9 cellular contexts compared by ENCODE assay signal in genomic region chr3:33786565-33787327, GRCh38. TPM values are rescaled to one million over a fixed set of nuclear protein-coding genes. Genes with fewer than 3 reads are reported as not detected.
DNase-seq lines count a peak whose midpoint lies in the region; ATAC-seq and TF ChIP-seq lines count a peak whose summit lies in the region.
"Had no signal": no experiment of that assay in that cellular context is flagged by ENCODE, and none has a peak within 500 bp of the region (broad histone marks: within the 10 kb centered on the region; RNA-seq: fewer than 3 reads in every experiment).

No MANE protein-coding gene starts in this region.

- no peaks in the 10 kb centered on the region for H3K36me3 ChIP-seq in smooth muscle cell (ENCODE audit: low read depth)
- H3K36me3 ChIP-seq in gastroesophageal sphincter, result no peaks in the 10 kb centered on the region

- no peaks in the 10 kb centered on the region for H4K20me1 ChIP-seq in smooth muscle cell (ENCODE audit: low read depth)

- TF ChIP-seq EP300 in gastroesophageal sphincter (IDR thresholded peaks at IDR 0.05), result no peak

- no peak for TF ChIP-seq CTCF in activated CD8-positive, alpha-beta T cell treated with anti-CD3 and anti-CD28 coated beads for 36 hours (IDR thresholded peaks at IDR 0.05)
- TF ChIP-seq CTCF in smooth muscle cell (IDR thresholded peaks at IDR 0.05; ENCODE audit: borderline replicate concordance, insufficient read depth, poor library complexity, severe bottlenecking), result no peak
- no peak for TF ChIP-seq CTCF in gastroesophageal sphincter (IDR thresholded peaks at IDR 0.05)

- H3K27ac ChIP-seq in right cardiac atrium (ENCODE audit: low read length), result no peak overlapping the region
- H3K27ac ChIP-seq in smooth muscle cell (ENCODE audit: low read depth), result no peak overlapping the region
- H3K27ac ChIP-seq in gastroesophageal sphincter, result no peak overlapping the region

- H3K9me3 ChIP-seq in T-helper 17 cell (ENCODE audit: control insufficient read depth, low read length, poor library complexity, severe bottlenecking) (no peaks in the 10 kb centered on the region), right cardiac atrium (ENCODE audit: control insufficient read depth, low read length) (no peaks in the 10 kb centered on the region), smooth muscle cell (replicated peaks; ENCODE audit: low read depth) (no peaks in the 10 kb centered on the region), gastroesophageal sphincter (no peaks in the 10 kb centered on the region)

- H3K9ac ChIP-seq in smooth muscle cell (ENCODE audit: low read depth), result no peak overlapping the region

- intact Hi-C loops in activated CD8-positive, alpha-beta T cell treated with anti-CD3 and anti-CD28 coated beads for 36 hours (cut with micrococcal nuclease), result loop anchor here (2.0 to 10.0 kb wide), 3 partner anchors 149 to 656 kb away; no protein-coding TSS in a partner anchor
- intact Hi-C loops in right cardiac atrium (cut with DNase I), result loop anchor here in 3 of 4 donors (5.0 kb wide), 2 partner anchors 69 to 149 kb away; partner anchors contain the start of gene CLASP2 (in 1 of the 3)

- CTCF ChIA-PET in activated CD8-positive, alpha-beta T cell treated with anti-CD3 and anti-CD28 coated beads for 36 hours (lab: Charles Lee), result interaction anchor here (0.5 to 5.7 kb wide), 56 partner anchors 8 to 1116 kb away, joined by 3 to 72 read pairs (median 4); partner anchors contain the start of gene PDCD6IP
- CTCF ChIA-PET in activated CD8-positive, alpha-beta T cell treated with anti-CD3 and anti-CD28 coated beads, Interleukin-2, amount 10 ng/mL, durations not matched to agents 7 days and 5 days (lab: Charles Lee), result interaction anchor here (0.6 to 3.9 kb wide), 53 partner anchors 11 to 675 kb away, joined by 3 to 67 read pairs (median 4); partner anchors contain the start of genes CLASP2 and PDCD6IP

- H3K4me2 ChIP-seq in smooth muscle cell, result peak overlapping the region; percentile 89

- POLR2A ChIA-PET in activated CD8-positive, alpha-beta T cell treated with anti-CD3 and anti-CD28 coated beads for 36 hours (lab: Charles Lee), result interaction anchor here (1.1 kb wide), 1 partner anchor 12 kb away, joined by 5 read pairs; the partner anchor contains the start of gene PDCD6IP
- POLR2A ChIA-PET in activated CD8-positive, alpha-beta T cell treated with anti-CD3 and anti-CD28 coated beads, Interleukin-2, amount 10 ng/mL, durations not matched to agents 7 days and 5 days (lab: Charles Lee), result interaction anchor here (0.6 to 0.9 kb wide), 3 partner anchors 24 to 671 kb away, joined by 3 read pairs; no protein-coding TSS in a partner anchor

- peak overlapping the region; percentile 61 for H2AFZ ChIP-seq in smooth muscle cell (ENCODE audit: low read depth)

- DNase-seq in activated CD8-positive, alpha-beta T cell treated with anti-CD3 and anti-CD28 coated beads for 36 hours, result no peak
- no peak for DNase-seq in activated CD8-positive, alpha-beta T cell treated with anti-CD3 and anti-CD28 coated beads, Interleukin-2, amount 10 ng/mL, durations not matched to agents 7 days and 5 days
- DNase-seq in T-helper 17 cell, result no peak
- DNase-seq in right cardiac atrium, result no peak
- DNase-seq in smooth muscle cell (lab: John Stamatoyannopoulos, UW; ENCODE audit: unreplicated experiment), result no peak
- DNase-seq in stimulated activated CD4-positive, alpha-beta T cell treated with anti-CD3 and anti-CD28 coated beads, Interleukin-4, amount 100 ng/mL, for 4 hours, result no peak
- DNase-seq in NCI-H187 treated with DMSO at 0.1 percent for 48 hours (lab: John Stamatoyannopoulos, UW), result no peak

- H3K9me3 Mint-ChIP-seq in activated CD8-positive, alpha-beta T cell treated with anti-CD3 and anti-CD28 coated beads for 36 hours, result no peaks in the 10 kb centered on the region
- no peaks in the 10 kb centered on the region for H3K9me3 Mint-ChIP-seq in activated CD8-positive, alpha-beta T cell treated with anti-CD3 and anti-CD28 coated beads, Interleukin-2, amount 10 ng/mL, durations not matched to agents 7 days and 5 days (ENCODE audit: insufficient read depth)
- H3K9me3 Mint-ChIP-seq: T-helper 1 cell treated with Interleukin-12 subunit alpha and Interleukin-12 subunit beta and Interleukin-4 antibody, amounts not matched to agents 30 μg/mL and 1 μg/mL, for 36 hours had no signal

- no peaks in the 10 kb centered on the region for H3K79me2 ChIP-seq in smooth muscle cell (ENCODE audit: low read depth)

- no peaks in the 10 kb centered on the region for H3K27me3 ChIP-seq in right cardiac atrium (ENCODE audit: control insufficient read depth, insufficient read depth)
- H3K27me3 ChIP-seq in smooth muscle cell (ENCODE audit: low read depth), result no peaks in the 10 kb centered on the region
- H3K27me3 ChIP-seq in gastroesophageal sphincter, result no peaks in the 10 kb centered on the region

- no peak overlapping the region for H3K27ac Mint-ChIP-seq in activated CD8-positive, alpha-beta T cell treated with anti-CD3 and anti-CD28 coated beads for 36 hours
- H3K27ac Mint-ChIP-seq in activated CD8-positive, alpha-beta T cell treated with anti-CD3 and anti-CD28 coated beads, Interleukin-2, amount 10 ng/mL, durations not matched to agents 7 days and 5 days, result no peak overlapping the region
- no peak overlapping the region for H3K27ac Mint-ChIP-seq in T-helper 17 cell
- H3K27ac Mint-ChIP-seq: T-helper 1 cell treated with Interleukin-12 subunit alpha and Interleukin-12 subunit beta and Interleukin-4 antibody, amounts not matched to agents 30 μg/mL and 1 μg/mL, for 36 hours had no signal

- H3K4me1 Mint-ChIP-seq in activated CD8-positive, alpha-beta T cell treated with anti-CD3 and anti-CD28 coated beads for 36 hours (ENCODE audit: low read depth), result peaks cover 2% of the 10 kb centered on the region
- H3K4me1 Mint-ChIP-seq in activated CD8-positive, alpha-beta T cell treated with anti-CD3 and anti-CD28 coated beads, Interleukin-2, amount 10 ng/mL, durations not matched to agents 7 days and 5 days (ENCODE audit: low read depth), result peaks cover 6% of the 10 kb centered on the region
- H3K4me1 Mint-ChIP-seq in T-helper 17 cell, result peaks cover 6% of the 10 kb centered on the region

- TF ChIP-seq POLR2A in gastroesophageal sphincter (IDR thresholded peaks at IDR 0.05), result no peak

- 48% methylated on average over 7 of the region's 7 CpGs for WGBS in right cardiac atrium
- 28% methylated on average over 7 of the region's 7 CpGs for WGBS in smooth muscle cell (ENCODE audit: low lambda C conversion rate)
- WGBS in gastroesophageal sphincter (ENCODE audit: low coverage in 1 of 2), 2 donors, result 47 to 65% methylated on average over 5 to 7 of the region's 7 CpGs

- no peak for ATAC-seq in activated CD8-positive, alpha-beta T cell treated with anti-CD3 and anti-CD28 coated beads for 36 hours
- no peak for ATAC-seq in activated CD8-positive, alpha-beta T cell treated with anti-CD3 and anti-CD28 coated beads, Interleukin-2, amount 10 ng/mL, durations not matched to agents 7 days and 5 days
- ATAC-seq in T-helper 17 cell, result no peak
- ATAC-seq in right cardiac atrium, result no peak
- no peak for ATAC-seq in gastroesophageal sphincter

- H3K4me1 ChIP-seq in right cardiac atrium (ENCODE audit: control insufficient read depth, insufficient read depth, low read length) (no peaks in the 10 kb centered on the region), smooth muscle cell (ENCODE audit: low read depth) (no peaks in the 10 kb centered on the region), gastroesophageal sphincter (no peaks in the 10 kb centered on the region)

- no peaks in the 10 kb centered on the region for H3K36me3 Mint-ChIP-seq in activated CD8-positive, alpha-beta T cell treated with anti-CD3 and anti-CD28 coated beads for 36 hours (ENCODE audit: low read depth)
- H3K36me3 Mint-ChIP-seq in activated CD8-positive, alpha-beta T cell treated with anti-CD3 and anti-CD28 coated beads, Interleukin-2, amount 10 ng/mL, durations not matched to agents 7 days and 5 days (ENCODE audit: low read depth), result no peaks in the 10 kb centered on the region
- peaks cover 3% of the 10 kb centered on the region for H3K36me3 Mint-ChIP-seq in T-helper 17 cell (ENCODE audit: low read depth)

- no peaks in the 10 kb centered on the region for H3F3A ChIP-seq in smooth muscle cell (ENCODE audit: low read depth)

- peak overlapping the region; percentile 31 for H3K4me3 Mint-ChIP-seq in activated CD8-positive, alpha-beta T cell treated with anti-CD3 and anti-CD28 coated beads for 36 hours
- H3K4me3 Mint-ChIP-seq in activated CD8-positive, alpha-beta T cell treated with anti-CD3 and anti-CD28 coated beads, Interleukin-2, amount 10 ng/mL, durations not matched to agents 7 days and 5 days, result no peak overlapping the region
- peak overlapping the region; percentile 7 for H3K4me3 Mint-ChIP-seq in T-helper 17 cell

- peaks cover 2% of the 10 kb centered on the region for H3K27me3 Mint-ChIP-seq in activated CD8-positive, alpha-beta T cell treated with anti-CD3 and anti-CD28 coated beads for 36 hours
- H3K27me3 Mint-ChIP-seq in activated CD8-positive, alpha-beta T cell treated with anti-CD3 and anti-CD28 coated beads, Interleukin-2, amount 10 ng/mL, durations not matched to agents 7 days and 5 days (ENCODE audit: low read depth), result peaks cover 22% of the 10 kb centered on the region
- peaks cover 49% of the 10 kb centered on the region for H3K27me3 Mint-ChIP-seq in T-helper 17 cell

- H3K4me3 ChIP-seq in right cardiac atrium (ENCODE audit: low read length), result peak overlapping the region; percentile 33
- peak overlapping the region; percentile 52 for H3K4me3 ChIP-seq in smooth muscle cell
- peak overlapping the region in 1 of 2 donors; percentile 29 for H3K4me3 ChIP-seq in gastroesophageal sphincter

RNA-seq across cellular contexts. Expression of gene PDCD6IP, which starts 11.7 kb away (rescaled TPM):
- 100 to 1,000 TPM; 139 to 146 TPM for total RNA-seq in activated CD8-positive, alpha-beta T cell treated with anti-CD3 and anti-CD28 coated beads for 36 hours
- 100 to 1,000 TPM; 166 to 175 TPM for total RNA-seq in activated CD8-positive, alpha-beta T cell treated with anti-CD3 and anti-CD28 coated beads, Interleukin-2, amount 10 ng/mL, durations not matched to agents 7 days and 5 days
- total RNA-seq in T-helper 17 cell (100 to 1,000 TPM; 149 to 156 TPM), right cardiac atrium (100 to 1,000 TPM; 120 to 141 (median 129) TPM), smooth muscle cell (108 and 138 TPM in 2 replicates), gastroesophageal sphincter (100 to 1,000 TPM; 151 to 290 (median 186) TPM)
- polyA plus RNA-seq in right cardiac atrium (31.5 TPM), smooth muscle cell (97.6 and 109 TPM in 2 replicates)
